In genomic region chr3:152589644-152590043, GRCh38 we compare ENCODE assay signal across 18 cellular contexts.
DNase-seq lines count a peak whose midpoint lies in the region; ATAC-seq, FAIRE-seq and TF ChIP-seq lines count a peak whose summit lies in the region.
"Had no signal": no experiment of that assay in that cellular context is flagged by ENCODE, and none has a peak within 500 bp of the region (broad histone marks: within the 10 kb centered on the region; RNA-seq: fewer than 3 reads in every experiment).

No MANE protein-coding gene starts in this region.

- FAIRE-seq in colon (lab: Jason Lieb, UNC): peak; percentile 24
- FAIRE-seq: D721Med, RCC 7860 had no signal

- H3K4me3 ChIP-seq in A673 (ENCODE audit: low read depth, low read length, poor library complexity, severe bottlenecking): no peak overlapping the region
- H3K4me3 ChIP-seq: BLaER1 treated with 17β-estradiol and CSF1 and Interleukin-3, amounts not matched to agents 10 nM and 100 nM had no signal

- no peak for DNase-seq in left ventricle myocardium superior
- no peak for DNase-seq in Right ventricle myocardium superior
- DNase-seq in MV-4-11 (lab: John Stamatoyannopoulos, UW): peak; percentile 5
- no peak for DNase-seq in DMS79 (lab: John Stamatoyannopoulos, UW)
- DNase-seq in SW 1271 (lab: John Stamatoyannopoulos, UW): no peak
- no peak for DNase-seq in A673 (ENCODE audit: low spot score)
- DNase-seq: DND-41, H7, HFFc6, NCI-H1930, NCI-H526, SHP77, SK-N-SH, T-cell had no signal

- H3K9me3 ChIP-seq in A673 (ENCODE audit: low read depth, low read length, poor library complexity, severe bottlenecking): no peaks in the 10 kb centered on the region
- H3K9me3 ChIP-seq: BLaER1 treated with 17β-estradiol and CSF1 and Interleukin-3, amounts not matched to agents 10 nM and 100 nM; SK-N-SH had no signal

- CTCF ChIA-PET in A673 (lab: Charles Lee): no interaction called here

- POLR2A ChIA-PET in A673 (lab: Charles Lee; ENCODE audit: low non-redundant PET): no interaction called here

- H3K36me3 ChIP-seq in A673 (ENCODE audit: insufficient read depth, low read length, poor library complexity, severe bottlenecking): no peaks in the 10 kb centered on the region
- H3K36me3 ChIP-seq: BLaER1 treated with 17β-estradiol and CSF1 and Interleukin-3, amounts not matched to agents 10 nM and 100 nM had no signal

- H3K27me3 ChIP-seq in A673 (replicated peaks; ENCODE audit: insufficient read depth, low read depth, low read length, poor library complexity): no peaks in the 10 kb centered on the region
- H3K27me3 ChIP-seq: BLaER1 treated with 17β-estradiol and CSF1 and Interleukin-3, amounts not matched to agents 10 nM and 100 nM had no signal

- peaks cover 4% of the 10 kb centered on the region for H3K4me1 ChIP-seq in A673 (ENCODE audit: insufficient read depth, low read length, poor library complexity, severe bottlenecking)

- no peak for TF ChIP-seq CTCF in A673 (conservative IDR thresholded peaks at IDR 0.05; ENCODE audit: low read depth, low read length)

- BruUV-seq in A673 (replicated peaks; lab: Mats Ljungman, UMichigan): no TSS peak

- no peak overlapping the region for H3K27ac ChIP-seq in A673 (ENCODE audit: low read depth, low read length, poor library complexity, severe bottlenecking)
- H3K27ac ChIP-seq: BLaER1 treated with 17β-estradiol and CSF1 and Interleukin-3, amounts not matched to agents 10 nM and 100 nM had no signal

- ATAC-seq in left ventricle myocardium superior (peak; percentile 25), Right ventricle myocardium superior (ENCODE audit: poor library complexity) (no peak)
- ATAC-seq: T-cell had no signal

- intact Hi-C loops in left ventricle myocardium superior (cut with micrococcal nuclease) (no loop called here), Right ventricle myocardium superior (cut with DNase I) (no loop called here), A673 (cut with micrococcal nuclease; ENCODE audit: unreplicated experiment) (no loop called here)
